In the genomic region with DNA sequence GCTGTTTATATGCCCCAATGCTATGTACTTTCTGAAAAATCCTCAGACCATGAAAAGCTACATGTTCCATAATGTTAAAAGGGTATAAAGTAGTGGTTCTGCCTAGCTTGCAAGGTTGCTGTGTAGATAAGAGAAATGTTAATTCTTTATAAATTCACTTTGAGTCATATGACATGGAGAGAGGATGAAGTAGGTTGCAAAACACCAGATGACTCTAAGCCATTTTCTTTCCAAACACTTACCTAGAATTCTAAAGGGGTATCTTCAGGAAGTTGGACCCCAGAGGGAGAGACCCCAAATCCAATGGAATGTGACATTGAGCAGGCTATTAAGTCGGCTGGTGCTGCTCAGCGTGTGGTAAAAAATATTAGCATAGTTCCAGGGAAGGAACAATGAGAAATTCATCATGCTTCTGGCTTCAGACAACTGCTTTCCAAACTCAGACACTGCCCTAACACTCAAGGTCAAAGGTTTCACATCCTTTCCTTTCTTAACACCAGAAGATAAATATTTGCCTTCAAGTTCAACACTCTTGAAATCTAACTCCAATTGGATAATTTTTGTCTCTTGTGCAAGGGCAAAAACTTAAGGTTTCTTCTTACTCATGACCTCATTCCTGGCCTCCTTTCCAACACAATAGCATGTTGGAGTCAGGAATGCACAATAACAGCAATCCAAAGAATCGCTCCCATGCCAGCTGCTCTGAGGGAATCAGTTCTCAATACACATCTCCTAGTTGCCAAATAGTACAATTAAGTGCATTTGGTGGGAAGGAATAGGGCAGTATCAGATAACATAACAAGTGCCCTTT, we compare ENCODE assay signal across 10 cellular contexts.
DNase-seq lines count a peak whose midpoint lies in the region; ATAC-seq and TF ChIP-seq lines count a peak whose summit lies in the region.
"Had no signal": no experiment of that assay in that cellular context is flagged by ENCODE, and none has a peak within 500 bp of the region (broad histone marks: within the 10 kb centered on the region; RNA-seq: fewer than 3 reads in every experiment).

No MANE protein-coding gene starts in this region.

- no peaks in the 10 kb centered on the region for H3K27me3 ChIP-seq in prostate gland (replicated peaks; ENCODE audit: insufficient read depth)
- no peaks in the 10 kb centered on the region for H3K27me3 ChIP-seq in osteoblast (ENCODE audit: insufficient read depth, low read length)

- H3K4me3 ChIP-seq in prostate gland (no peak overlapping the region), osteoblast (ENCODE audit: insufficient read depth, low read length) (no peak overlapping the region)
- H3K4me3 ChIP-seq: GM12878 had no signal

- H3K9me3 ChIP-seq in prostate gland: no peaks in the 10 kb centered on the region
- no peaks in the 10 kb centered on the region for H3K9me3 ChIP-seq in osteoblast (ENCODE audit: low read depth, low read length)

- WGBS in prostate gland: 23% methylated on average over 3 of the region's 3 CpGs

- peak overlapping the region; percentile 6 for H3K27ac Mint-ChIP-seq in activated B cell treated with CpG ODN at 0.5 μM for 24 hours

- CTCF ChIA-PET in activated B cell treated with CpG ODN at 0.5 μM for 24 hours (lab: Charles Lee): interaction anchor here (1.0 to 2.7 kb wide), 3 partner anchors 19 to 34 kb away, joined by 3 to 8 read pairs (median 4); no protein-coding TSS in a partner anchor

- POLR2A ChIA-PET in activated B cell treated with CpG ODN at 0.5 μM for 24 hours (lab: Charles Lee): interaction anchor here (1.0 to 1.1 kb wide), 2 partner anchors 21 to 22 kb away, joined by 5 to 6 read pairs; no protein-coding TSS in a partner anchor

- H3K36me3 Mint-ChIP-seq in activated B cell treated with CpG ODN at 0.5 μM for 24 hours (ENCODE audit: low read depth): peaks cover 19% of the 10 kb centered on the region

- intact Hi-C loops in activated B cell treated with CpG ODN at 0.5 μM for 24 hours (cut with micrococcal nuclease): loop anchor here (1.0 kb wide), 1 partner anchor 11 kb away; no protein-coding TSS in a partner anchor
- intact Hi-C loops in prostate gland (cut with DNase I): no loop called here

- H3K4me3 Mint-ChIP-seq in activated B cell treated with CpG ODN at 0.5 μM for 24 hours: no peak overlapping the region

- TF ChIP-seq CTCF in activated B cell treated with CpG ODN at 0.5 μM for 24 hours (IDR thresholded peaks at IDR 0.05) (no peak), prostate gland (IDR thresholded peaks at IDR 0.05) (no peak), osteoblast (IDR thresholded peaks at IDR 0.05; ENCODE audit: extremely low read depth, low read depth, low read length) (no peak)

- ATAC-seq in activated B cell treated with CpG ODN at 0.5 μM for 24 hours (ENCODE audit: low read depth) (no peak), GM19035 (IDR thresholded peaks at IDR 0.05; ENCODE audit: unreplicated experiment) (no peak), HG03097 (IDR thresholded peaks at IDR 0.05; ENCODE audit: low FRiP score, unreplicated experiment) (no peak), GM18519 (IDR thresholded peaks at IDR 0.05; ENCODE audit: low FRiP score, unreplicated experiment) (no peak)
- ATAC-seq: GM12878 had no signal

- no peak for TF ChIP-seq POLR2A in prostate gland (IDR thresholded peaks at IDR 0.05)

- no peaks in the 10 kb centered on the region for H3K9me3 Mint-ChIP-seq in activated B cell treated with CpG ODN at 0.5 μM for 24 hours

- no peaks in the 10 kb centered on the region for H3K79me2 ChIP-seq in osteoblast (ENCODE audit: insufficient read depth, low read length)

- DNase-seq in DMS 273 (lab: John Stamatoyannopoulos, UW; ENCODE audit: unreplicated experiment) (peak; percentile 32), activated B cell treated with CpG ODN at 0.5 μM for 24 hours (no peak), glomerular endothelial cell (ENCODE audit: extremely low read depth, low read depth, low spot score) (peak; percentile 85), prostate gland (ENCODE audit: low spot score) (peak; percentile 38), osteoblast (ENCODE audit: insufficient read length, low spot score, missing footprints) (no peak)
- DNase-seq: T-helper 9 cell had no signal

- H3K4me2 ChIP-seq in osteoblast (ENCODE audit: insufficient read depth, low read length): no peak overlapping the region

- no peaks in the 10 kb centered on the region for H4K20me1 ChIP-seq in osteoblast (ENCODE audit: insufficient read depth, low read length)

- H3K27ac ChIP-seq in prostate gland (peak overlapping the region in 1 of 2 donors; percentile 5), osteoblast (ENCODE audit: low read depth, low read length) (no peak overlapping the region)

- H3K27me3 Mint-ChIP-seq in activated B cell treated with CpG ODN at 0.5 μM for 24 hours: no peaks in the 10 kb centered on the region

- H3K36me3 ChIP-seq in prostate gland (no peaks in the 10 kb centered on the region), osteoblast (ENCODE audit: insufficient read depth, low read length) (no peaks in the 10 kb centered on the region)

- H3K4me1 Mint-ChIP-seq in activated B cell treated with CpG ODN at 0.5 μM for 24 hours: peaks cover 78% of the 10 kb centered on the region

- H3K4me1 ChIP-seq in prostate gland (replicated peaks) (no peaks in the 10 kb centered on the region), osteoblast (ENCODE audit: insufficient read depth, low read length) (no peaks in the 10 kb centered on the region)

- H2AFZ ChIP-seq in osteoblast (ENCODE audit: low read length): no peak overlapping the region

Comparison
In these comparisons a context has a peak if more than half of its experiments do, and no peak if none do; other contexts are left out.
1. DNase-seq: peak in DMS 273 (single experiment), glomerular endothelial cell (single experiment) and prostate gland (single experiment); none in activated B cell treated with CpG ODN at 0.5 μM for 24 hours (single experiment) and osteoblast (single experiment).